Comparison of ENCODE assay signal across 1 cellular context in genomic region chr1:10475510-10475909, GRCh38.
TF ChIP-seq lines count a peak whose summit lies in the region.

No MANE protein-coding gene starts in this region.

TF ChIP-seq in SK-N-SH, 30 proteins besides CTCF, POLR2A, EP300 and RAD21 (continued from another document):
- TF ChIP-seq REST (IDR thresholded peaks at IDR 0.05; ENCODE audit: low read depth, low read length) (no peak), TEAD4 (IDR thresholded peaks at IDR 0.05; ENCODE audit: borderline replicate concordance, insufficient read depth) (no peak), MXI1 (IDR thresholded peaks at IDR 0.05; ENCODE audit: low read depth, low read length) (no peak), GABPA (IDR thresholded peaks at IDR 0.05; ENCODE audit: low read depth) (no peak), RXRA (IDR thresholded peaks at IDR 0.05; ENCODE audit: borderline replicate concordance, low read depth) (no peak), USF2 (IDR thresholded peaks at IDR 0.05; ENCODE audit: borderline replicate concordance, low read depth, low read length) (no peak)
